ENCODE assay signal across 8 cellular contexts in the genomic region with DNA sequence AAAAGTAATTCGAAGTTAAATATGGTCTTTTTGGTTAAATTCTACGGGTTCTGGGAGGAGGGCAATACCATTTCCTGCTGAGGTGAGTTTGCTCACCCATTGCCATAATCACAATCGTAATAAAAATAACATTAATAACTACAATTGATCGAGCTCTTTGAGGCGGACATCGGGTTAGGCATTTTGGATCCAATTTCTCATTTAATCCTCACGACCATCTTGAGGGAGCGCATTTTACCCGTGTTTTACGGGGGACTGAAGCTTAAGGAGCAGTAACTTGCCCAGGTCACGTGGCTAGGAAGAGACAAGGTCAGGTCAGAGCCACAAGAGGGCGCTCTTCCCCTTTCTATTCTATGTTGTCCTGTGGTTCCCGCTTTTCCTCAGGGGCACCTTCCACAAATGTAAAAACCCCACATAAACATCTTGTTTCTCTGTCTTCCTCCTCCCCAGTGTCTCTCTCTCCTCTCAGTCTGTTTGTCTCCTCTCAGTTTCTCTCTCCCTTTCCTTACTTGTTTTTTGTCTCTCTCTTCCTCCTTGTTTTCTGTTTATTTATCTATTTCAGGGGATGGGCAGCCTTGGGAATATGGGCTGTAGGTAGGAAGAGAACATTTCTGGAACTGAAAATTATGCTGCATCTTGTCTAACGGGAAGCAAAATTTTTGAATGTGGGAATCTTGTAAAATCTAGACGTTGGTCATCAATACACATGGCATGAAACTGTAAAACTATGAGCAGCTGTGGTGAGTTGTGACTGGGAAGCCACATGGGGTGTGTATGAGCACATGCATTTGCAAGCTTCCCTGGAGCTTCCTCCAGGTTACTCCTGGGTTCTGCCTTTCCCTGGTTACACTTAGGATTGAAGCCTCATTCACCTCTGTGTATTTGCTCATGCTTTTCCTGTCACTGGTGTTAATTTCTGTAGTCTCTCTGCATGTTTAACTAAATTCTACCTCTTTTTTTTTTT.
DNase-seq lines count a peak whose midpoint lies in the region; ATAC-seq and TF ChIP-seq lines count a peak whose summit lies in the region.

No MANE protein-coding gene starts in this region.

- peaks cover 16% of the 10 kb centered on the region for H3K4me1 Mint-ChIP-seq in T-helper 2 cell treated with Interferon-gamma antibody and Interleukin-4, amounts not matched to agents 5 μg/mL and 100 μg/mL, for 36 hours (ENCODE audit: low read depth)

- in situ Hi-C loops in GM13977 (cut with MboI; ENCODE audit: low pct_unique_long_range_greater_than_20kb, low sequenced_read_pairs, unreplicated experiment) (no loop called here), astrocyte of the cerebellum (cut with HindIII; ENCODE audit: low sequenced_read_pairs) (loop anchor here (5.0 kb wide), 1 partner anchor 63 kb away; no protein-coding TSS in a partner anchor)

- H3K4me3 Mint-ChIP-seq in T-helper 2 cell treated with Interferon-gamma antibody and Interleukin-4, amounts not matched to agents 5 μg/mL and 100 μg/mL, for 36 hours, result peak overlapping the region; percentile 91

- H3K9me3 Mint-ChIP-seq in T-helper 2 cell treated with Interferon-gamma antibody and Interleukin-4, amounts not matched to agents 5 μg/mL and 100 μg/mL, for 36 hours, result no peaks in the 10 kb centered on the region

- peak; percentile 93 for ATAC-seq in HG02885 (IDR thresholded peaks at IDR 0.05; ENCODE audit: poor library complexity, unreplicated experiment)

- H3K36me3 Mint-ChIP-seq in T-helper 2 cell treated with Interferon-gamma antibody and Interleukin-4, amounts not matched to agents 5 μg/mL and 100 μg/mL, for 36 hours (ENCODE audit: low read depth), result no peaks in the 10 kb centered on the region

- peak; percentile 71 for DNase-seq in GM13977 (ENCODE audit: low spot score)
- DNase-seq in NCI-H146 (lab: John Stamatoyannopoulos, UW), result peak; percentile 76
- peak; percentile 66 for DNase-seq in T-helper 2 cell treated with Interferon-gamma antibody and Interleukin-4, amounts not matched to agents 5 μg/mL and 100 μg/mL, for 36 hours (ENCODE audit: low spot score)
- DNase-seq in astrocyte of the cerebellum (ENCODE audit: low read depth), result peak; percentile 75
- DNase-seq in hippocampal formation (lab: John Stamatoyannopoulos, UW), result peak; percentile 78 to 84
- DNase-seq in retinal pigment epithelial cell (ENCODE audit: low read depth), result peak; percentile 47
- DNase-seq in mesenteric fat pad (ENCODE audit: low spot score), result no peak

- H3K27ac Mint-ChIP-seq in T-helper 2 cell treated with Interferon-gamma antibody and Interleukin-4, amounts not matched to agents 5 μg/mL and 100 μg/mL, for 36 hours, result peak overlapping the region; percentile 44

- H3K27me3 Mint-ChIP-seq in T-helper 2 cell treated with Interferon-gamma antibody and Interleukin-4, amounts not matched to agents 5 μg/mL and 100 μg/mL, for 36 hours (ENCODE audit: low read depth), result peaks cover 29% of the 10 kb centered on the region

- TF ChIP-seq CTCF in GM13977 (IDR thresholded peaks at IDR 0.05; ENCODE audit: extremely low read depth, insufficient read depth, missing control alignments), result peak; percentile 79
- peak; percentile 88 for TF ChIP-seq CTCF in astrocyte of the cerebellum (IDR thresholded peaks at IDR 0.05; ENCODE audit: low read depth, low read length, missing control alignments)
- TF ChIP-seq CTCF in retinal pigment epithelial cell (conservative IDR thresholded peaks at IDR 0.05; ENCODE audit: low read depth, low read length), result peak; percentile 87

- H3K4me3 ChIP-seq in astrocyte of the cerebellum (ENCODE audit: low read depth, low read length) (peak overlapping the region; percentile 49), retinal pigment epithelial cell (ENCODE audit: low read length) (peak overlapping the region; percentile 68)
